In the genomic region with DNA sequence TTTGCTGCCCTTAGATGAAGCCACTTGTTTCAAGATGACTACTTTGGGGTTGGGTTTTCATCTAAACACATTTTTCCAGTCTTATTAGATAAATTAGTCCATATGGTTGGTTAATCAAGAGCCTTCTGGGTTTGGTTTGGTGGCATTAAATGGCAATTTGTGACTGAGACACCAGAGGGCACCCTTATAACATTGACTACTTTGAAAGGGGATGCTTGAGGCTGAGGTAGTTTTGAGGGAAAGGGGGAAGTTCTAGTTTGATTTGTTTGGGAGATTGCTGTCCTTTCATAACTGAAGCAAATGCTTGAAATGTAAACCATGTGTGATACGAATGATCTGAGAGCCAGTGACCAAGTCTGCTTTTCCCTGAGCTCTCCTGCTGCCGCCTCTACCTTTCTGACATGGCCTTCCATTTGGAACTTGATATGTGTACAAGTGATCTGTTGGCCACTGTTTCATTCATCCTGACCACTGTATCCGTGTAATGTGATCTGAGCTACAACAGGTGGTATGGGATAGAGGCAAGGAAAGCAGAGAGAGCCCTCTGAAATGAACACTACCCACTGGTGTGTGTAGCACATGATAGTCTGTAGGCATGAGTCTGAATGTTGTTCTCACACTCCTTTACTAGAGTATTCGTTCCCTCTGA, we compare ENCODE assay signal across 8 cellular contexts. TPM values are rescaled to one million over a fixed set of nuclear protein-coding genes. Genes with fewer than 3 reads are reported as not detected.
DNase-seq lines count a peak whose midpoint lies in the region; ATAC-seq, FAIRE-seq and TF ChIP-seq lines count a peak whose summit lies in the region.

No MANE protein-coding gene starts in this region.

- peaks cover 2% of the 10 kb centered on the region for H3K27me3 Mint-ChIP-seq in HFFc6 (ENCODE audit: insufficient read depth)

- intact Hi-C loops in body of pancreas (cut with DNase I): no loop called here

- TF ChIP-seq CTCF in HFFc6 (IDR thresholded peaks at IDR 0.05) (peak; percentile 87), OCI-LY1 (IDR thresholded peaks at IDR 0.05; ENCODE audit: low read length) (peak; percentile 69), body of pancreas (IDR thresholded peaks at IDR 0.05) (peak; percentile 43 to 91 (median 87))

- H3K9me2 ChIP-seq in OCI-LY1 (ENCODE audit: low read depth, low read length): no peaks in the 10 kb centered on the region

- peak; percentile 70 for ATAC-seq in body of pancreas
- no peak for ATAC-seq in HG03460 (IDR thresholded peaks at IDR 0.05; ENCODE audit: unreplicated experiment)

- H3K9me3 Mint-ChIP-seq in HFFc6: no peaks in the 10 kb centered on the region

- WGBS in body of pancreas, 2 donors: 43 to 54% methylated on average over 4 of the region's 4 CpGs

- peak overlapping the region; percentile 50 for H3K4me3 Mint-ChIP-seq in HFFc6

- no peaks in the 10 kb centered on the region for H3K9me3 ChIP-seq in OCI-LY1 (ENCODE audit: low read length)
- H3K9me3 ChIP-seq in body of pancreas: no peaks in the 10 kb centered on the region

- FAIRE-seq in islet of Langerhans (lab: Jason Lieb, UNC): peak; percentile 21

- H3K36me3 Mint-ChIP-seq in HFFc6 (ENCODE audit: low read depth): no peaks in the 10 kb centered on the region

- H3K27ac Mint-ChIP-seq in HFFc6: peak overlapping the region; percentile 73

- H3K79me2 ChIP-seq in OCI-LY1 (ENCODE audit: insufficient read depth, low read length): no peaks in the 10 kb centered on the region

- no peak overlapping the region for H2AFZ ChIP-seq in OCI-LY1 (ENCODE audit: low read length)

- no peak overlapping the region for H3K4me2 ChIP-seq in OCI-LY1 (ENCODE audit: low read length)

- peaks cover 77% of the 10 kb centered on the region for H3K36me3 ChIP-seq in OCI-LY1 (ENCODE audit: insufficient read depth, low read length)
- H3K36me3 ChIP-seq in body of pancreas (replicated peaks in 1 of 2; ENCODE audit: insufficient read depth in 1 of 2, low read depth in 2 of 2): no peaks in the 10 kb centered on the region

- H3K27me3 ChIP-seq in OCI-LY1 (ENCODE audit: insufficient read depth, low read length): no peaks in the 10 kb centered on the region
- no peaks in the 10 kb centered on the region for H3K27me3 ChIP-seq in body of pancreas

- no peaks in the 10 kb centered on the region for H3F3A ChIP-seq in OCI-LY1 (ENCODE audit: insufficient read depth, low read length)

- peaks cover 47% of the 10 kb centered on the region for H3K4me1 Mint-ChIP-seq in HFFc6 (ENCODE audit: low read depth)

- no peak for TF ChIP-seq POLR2A in body of pancreas (IDR thresholded peaks at IDR 0.05)

- no peaks in the 10 kb centered on the region for H4K20me1 ChIP-seq in OCI-LY1 (ENCODE audit: insufficient read depth, low read length)

- H3K4me1 ChIP-seq in OCI-LY1 (ENCODE audit: insufficient read depth, low read length, severe bottlenecking) (no peaks in the 10 kb centered on the region), body of pancreas (no peaks in the 10 kb centered on the region)

- no peak overlapping the region for H3K9ac ChIP-seq in OCI-LY1 (ENCODE audit: low read length)

- DNase-seq in DMS 273 (lab: John Stamatoyannopoulos, UW; ENCODE audit: unreplicated experiment): peak; percentile 88
- DNase-seq in HFFc6: peak; percentile 68
- DNase-seq in body of pancreas: peak in 3 of 4 donors; percentile 64 to 72 (median 66)
- peak; percentile 23 for DNase-seq in stimulated activated naive CD4-positive, alpha-beta T cell treated with Interleukin-2 at 50 U/mL for 16 hours (lab: John Stamatoyannopoulos, UW)
- DNase-seq in H4 (ENCODE audit: low spot score): no peak

- H3K27ac ChIP-seq in OCI-LY1 (ENCODE audit: low read depth, low read length, poor library complexity, severe bottlenecking) (no peak overlapping the region), body of pancreas (peak overlapping the region in 1 of 4 donors; percentile 15)

- H3K4me3 ChIP-seq in OCI-LY1 (ENCODE audit: low read depth, low read length, poor library complexity, severe bottlenecking): no peak overlapping the region
- H3K4me3 ChIP-seq in body of pancreas: no peak overlapping the region

RNA-seq across cellular contexts. Expression of a gene that starts 5.8 kb away (rescaled TPM):
- total RNA-seq in HFFc6 (2021; fragmentation: NEBNext Ultra II Directional; extraction: Animal tissue kit (Norgen Biotek cat#: 25700)): 10 to 100 TPM; 27.1 to 32.2 (median 28.8) TPM
- total RNA-seq in body of pancreas: 10 to 100 TPM; 11.4 to 13.8 TPM
- total RNA-seq in H4 (2014; rRNA removed; shearing (Covaris generic)): 17.7 and 19.7 TPM in 2 replicates

RNA-seq across cellular contexts. Expression of a gene that starts 15.5 kb away (rescaled TPM):
- 10 to 100 TPM; 16.9 to 36.0 (median 31.5) TPM for total RNA-seq in HFFc6 (2021; fragmentation: NEBNext Ultra II Directional; extraction: Animal tissue kit (Norgen Biotek cat#: 25700))
- under 1 TPM; 0.66 to 0.78 TPM for total RNA-seq in body of pancreas
- total RNA-seq in H4 (2014; rRNA removed; shearing (Covaris generic)): 48.0 and 62.5 TPM in 2 replicates

Comparison
In these comparisons a context has a peak if more than half of its experiments do, and no peak if none do; other contexts are left out.
1. RNA of a gene that starts 15.5 kb away (total RNA-seq): 48.0 to 62.5 TPM in H4 and 16.9 to 36.0 TPM in HFFc6; 0.66 to 0.78 TPM in body of pancreas; every median in the first group is over 10 times any median in the second.
2. Peak in every context shown above with its lines, with median percentiles within 50 percentile points of each other: CTCF ChIP-seq.